ENCODE assay signal across 1 cellular context in the genomic region with DNA sequence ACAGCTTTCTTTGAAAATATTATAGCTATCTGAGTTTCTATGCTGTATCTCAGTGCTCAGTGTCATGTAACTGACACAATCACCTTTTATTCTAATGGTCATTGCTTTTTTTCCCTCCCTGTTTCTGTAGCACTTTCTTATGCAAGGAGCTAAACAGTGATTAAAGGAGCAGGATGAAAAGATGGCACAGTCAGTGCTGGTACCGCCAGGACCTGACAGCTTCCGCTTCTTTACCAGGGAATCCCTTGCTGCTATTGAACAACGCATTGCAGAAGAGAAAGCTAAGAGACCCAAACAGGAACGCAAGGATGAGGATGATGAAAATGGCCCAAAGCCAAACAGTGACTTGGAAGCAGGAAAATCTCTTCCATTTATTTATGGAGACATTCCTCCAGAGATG.
TF ChIP-seq lines count a peak whose summit lies in the region.

No MANE protein-coding gene starts in this region.

TF ChIP-seq in SK-N-SH, 30 proteins besides CTCF, POLR2A, EP300 and RAD21 (continued from another document):
- TF ChIP-seq USF1 (IDR thresholded peaks at IDR 0.05; ENCODE audit: borderline replicate concordance, low read depth) (no peak), MEF2A (IDR thresholded peaks at IDR 0.05; ENCODE audit: borderline replicate concordance, low read depth) (no peak), TEAD4 (IDR thresholded peaks at IDR 0.05; ENCODE audit: borderline replicate concordance, insufficient read depth) (no peak), GABPA (IDR thresholded peaks at IDR 0.05; ENCODE audit: low read depth) (no peak)
- TF ChIP-seq, protein P1, sequence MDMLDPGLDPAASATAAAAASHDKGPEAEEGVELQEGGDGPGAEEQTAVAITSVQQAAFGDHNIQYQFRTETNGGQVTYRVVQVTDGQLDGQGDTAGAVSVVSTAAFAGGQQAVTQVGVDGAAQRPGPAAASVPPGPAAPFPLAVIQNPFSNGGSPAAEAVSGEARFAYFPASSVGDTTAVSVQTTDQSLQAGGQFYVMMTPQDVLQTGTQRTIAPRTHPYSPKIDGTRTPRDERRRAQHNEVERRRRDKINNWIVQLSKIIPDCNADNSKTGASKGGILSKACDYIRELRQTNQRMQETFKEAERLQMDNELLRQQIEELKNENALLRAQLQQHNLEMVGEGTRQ (IDR thresholded peaks at IDR 0.05; ENCODE audit: borderline replicate concordance, low read depth, low read length) = no peak
